ENCODE assay signal across 21 cellular contexts in the genomic region with DNA sequence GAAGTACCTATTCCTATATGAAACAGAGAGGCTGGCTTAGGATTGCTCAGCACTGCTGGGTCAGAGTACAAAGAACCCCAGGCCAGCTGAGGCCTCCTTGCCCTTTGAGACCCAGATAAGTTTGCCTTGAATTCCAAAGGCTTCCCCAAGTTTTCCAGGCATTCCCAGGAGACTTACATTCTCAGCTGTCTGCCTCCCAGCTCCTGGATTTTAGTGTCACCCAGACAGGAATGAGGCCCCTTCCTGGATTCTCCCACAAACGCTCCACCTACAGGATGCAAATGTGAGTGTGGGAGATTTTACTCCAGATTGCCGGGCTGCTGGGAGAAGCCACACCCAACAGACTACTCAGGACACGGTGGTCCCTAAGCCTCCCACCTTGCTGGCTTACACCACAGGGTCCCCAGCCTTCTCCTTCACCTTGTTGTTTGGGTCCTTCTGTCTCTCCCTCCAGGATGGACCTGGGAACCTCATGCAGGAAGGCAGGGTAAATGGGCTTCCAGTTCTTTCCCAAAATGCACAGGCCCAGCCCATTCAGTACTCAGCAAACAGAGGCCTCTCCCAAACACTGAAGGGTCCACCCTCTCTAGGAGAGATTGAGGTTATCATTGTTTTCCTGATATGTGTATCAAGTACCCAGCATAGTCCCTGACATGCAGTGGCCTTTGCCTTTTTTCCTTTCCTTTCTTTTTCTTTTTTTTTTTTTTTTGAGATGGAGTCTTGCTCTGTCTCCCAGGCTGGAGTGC. TPM values are rescaled to one million over a fixed set of nuclear protein-coding genes. Genes with fewer than 3 reads are reported as not detected.
DNase-seq lines count a peak whose midpoint lies in the region; ATAC-seq and TF ChIP-seq lines count a peak whose summit lies in the region.
"Had no signal": no experiment of that assay in that cellular context is flagged by ENCODE, and none has a peak within 500 bp of the region (broad histone marks: within the 10 kb centered on the region; RNA-seq: fewer than 3 reads in every experiment).

No MANE protein-coding gene starts in this region.

- H3K36me3 Mint-ChIP-seq in Caco-2 (ENCODE audit: insufficient read depth, unreplicated experiment) (no peaks in the 10 kb centered on the region), HFFc6 (ENCODE audit: low read depth) (no peaks in the 10 kb centered on the region)

- intact Hi-C loops in Caco-2 (cut with micrococcal nuclease; ENCODE audit: unreplicated experiment) = loop anchor here (2.0 to 10.0 kb wide), 2 partner anchors 23 to 225 kb away; a partner anchor contains a TSS
- intact Hi-C loops in esophagus squamous epithelium (cut with DNase I) = loop anchor here (10.0 kb wide), 1 partner anchor 235 kb away; a partner anchor contains a TSS

- H3K4me1 ChIP-seq in Caco-2 (peaks cover 21% of the 10 kb centered on the region), SK-N-SH (ENCODE audit: control insufficient read depth in 1 of 2, insufficient read depth in 2 of 2, low read depth in 1 of 2, low read length in 1 of 2) (peaks cover 3 to 6% of the 10 kb centered on the region in 2 experiments; a peak in 2 of 4 replicates), esophagus squamous epithelium (no peaks in the 10 kb centered on the region)
- H3K4me1 ChIP-seq: Peyer's patch, stomach had no signal

- no peak for TF ChIP-seq EP300 in SK-N-SH (IDR thresholded peaks at IDR 0.05; ENCODE audit: borderline replicate concordance in 1 of 2, low read depth in 1 of 2, low read length in 1 of 2)

- no peak overlapping the region for H3K4me3 ChIP-seq in Caco-2 (ENCODE audit: low read depth, low read length)
- no peak overlapping the region for H3K4me3 ChIP-seq in SK-N-SH (ENCODE audit: low read depth in 2 of 2, low read length in 1 of 2)
- H3K4me3 ChIP-seq in esophagus squamous epithelium = no peak overlapping the region
- H3K4me3 ChIP-seq: BLaER1, Peyer's patch, stomach had no signal

- H3K27me3 ChIP-seq in Caco-2 (replicated peaks; ENCODE audit: control insufficient read depth, insufficient read depth, low read length) = no peaks in the 10 kb centered on the region
- no peaks in the 10 kb centered on the region for H3K27me3 ChIP-seq in SK-N-SH (ENCODE audit: insufficient read depth)
- peaks cover 0 to 3% (median 0%) of the 10 kb centered on the region in 4 donors for H3K27me3 ChIP-seq in esophagus squamous epithelium
- H3K27me3 ChIP-seq: BLaER1, Peyer's patch had no signal

- H3K79me2 ChIP-seq in SK-N-SH (ENCODE audit: insufficient read depth) = no peaks in the 10 kb centered on the region

- H3K27me3 Mint-ChIP-seq in Caco-2 (ENCODE audit: insufficient read depth, unreplicated experiment) (no peaks in the 10 kb centered on the region), HFFc6 (ENCODE audit: insufficient read depth) (peaks cover 9% of the 10 kb centered on the region; the same call in 1 of the 2 replicates)

- no TSS peak for BruUV-seq in Caco-2 (replicated peaks; lab: Mats Ljungman, UMichigan)

- no peak overlapping the region for H3K27ac ChIP-seq in SK-N-SH (ENCODE audit: low read depth in 2 of 2, low read length in 1 of 2)
- no peak overlapping the region for H3K27ac ChIP-seq in esophagus squamous epithelium
- H3K27ac ChIP-seq: BLaER1, Peyer's patch, stomach had no signal

- 28% methylated on average over 3 of the region's 3 CpGs for WGBS in SK-N-SH (ENCODE audit: low lambda C conversion rate)
- WGBS in esophagus squamous epithelium, 2 donors = 41 to 45% methylated on average over 3 of the region's 3 CpGs

- ATAC-seq in HG03025 (IDR thresholded peaks at IDR 0.05; ENCODE audit: low FRiP score, unreplicated experiment) = no peak
- ATAC-seq: left lobe of liver, sciatic nerve had no signal

- CTCF ChIA-PET in Caco-2 (lab: Charles Lee) = interaction anchor here (0.5 to 1.6 kb wide), 9 partner anchors 10 to 121 kb away, joined by 3 to 7 read pairs (median 4); a partner anchor contains a TSS
- CTCF ChIA-PET in SK-N-SH (lab: Yijun Ruan, JAX) = interaction anchor here (0.6 to 12.4 kb wide), 8 partner anchors 7 to 68 kb away, joined by 3 to 391 read pairs (median 4); a partner anchor contains a TSS

- H2AFZ ChIP-seq in SK-N-SH (ENCODE audit: low read depth) = peak overlapping the region; percentile 72; the same call in 1 of the 2 replicates

- no peaks in the 10 kb centered on the region for H3K9me3 Mint-ChIP-seq in Caco-2 (ENCODE audit: unreplicated experiment)
- no peaks in the 10 kb centered on the region for H3K9me3 Mint-ChIP-seq in HFFc6
- H3K9me3 Mint-ChIP-seq: T-helper 2 cell treated with Interferon-gamma antibody and Interleukin-4, amounts not matched to agents 5 μg/mL and 100 μg/mL, for 36 hours had no signal

- no peak for TF ChIP-seq RAD21 in SK-N-SH (IDR thresholded peaks at IDR 0.05; ENCODE audit: low read length)

- H3K27ac Mint-ChIP-seq in Caco-2 (ENCODE audit: unreplicated experiment) = peak overlapping the region; percentile 45
- H3K27ac Mint-ChIP-seq in HFFc6 = no peak overlapping the region
- H3K27ac Mint-ChIP-seq: T-helper 2 cell treated with Interferon-gamma antibody and Interleukin-4, amounts not matched to agents 5 μg/mL and 100 μg/mL, for 36 hours had no signal

- H3K9me3 ChIP-seq in Caco-2 (no peaks in the 10 kb centered on the region), SK-N-SH (no peaks in the 10 kb centered on the region), esophagus squamous epithelium (no peaks in the 10 kb centered on the region)
- H3K9me3 ChIP-seq: BLaER1, Peyer's patch, stomach had no signal

- no peak for TF ChIP-seq POLR2A in esophagus squamous epithelium (IDR thresholded peaks at IDR 0.05)

- H3K4me3 Mint-ChIP-seq in Caco-2 (ENCODE audit: unreplicated experiment) (no peak overlapping the region), HFFc6 (no peak overlapping the region)
- H3K4me3 Mint-ChIP-seq: T-helper 2 cell treated with Interferon-gamma antibody and Interleukin-4, amounts not matched to agents 5 μg/mL and 100 μg/mL, for 36 hours had no signal

- DNase-seq in Caco-2 (peak; percentile 61 to 84), HFFc6 (peak; percentile 15), SK-N-SH (no peak), iPS-NIHi11 (ENCODE audit: low spot score) (peak; percentile 55), middle frontal gyrus (ENCODE audit: extremely low spot score, low spot score) (no peak), esophagus squamous epithelium (lab: John Stamatoyannopoulos, UW) (no peak), Ammon's horn (ENCODE audit: low spot score) (no peak)
- DNase-seq: activated CD4-positive, alpha-beta T cell treated with anti-CD3 and anti-CD28 coated beads, Interleukin-2, amount 50 U/mL, for 48 hours; activated effector memory CD4-positive, alpha-beta T cell treated with Interleukin-2 at 50 U/mL for 16 hours; effector CD4-positive, alpha-beta T cell; GDM1; Kasumi-1; NCI-H2081; stomach had no signal

- H3K9ac ChIP-seq in SK-N-SH = no peak overlapping the region
- H3K9ac ChIP-seq: BLaER1 had no signal

- no peaks in the 10 kb centered on the region for H4K20me1 ChIP-seq in SK-N-SH (ENCODE audit: insufficient read depth)
- H4K20me1 ChIP-seq: BLaER1 had no signal

- H3K36me3 ChIP-seq in Caco-2 (ENCODE audit: control insufficient read depth, insufficient read depth, low read length) = no peaks in the 10 kb centered on the region
- H3K36me3 ChIP-seq in SK-N-SH (replicated peaks in 1 of 2; ENCODE audit: control insufficient read depth in 1 of 2, insufficient read depth in 2 of 2, low read length in 1 of 2) = no peaks in the 10 kb centered on the region
- H3K36me3 ChIP-seq in esophagus squamous epithelium = no peaks in the 10 kb centered on the region
- H3K36me3 ChIP-seq: BLaER1, Peyer's patch, stomach had no signal

- H3F3A ChIP-seq in SK-N-SH (replicated peaks; ENCODE audit: insufficient read depth) = no peaks in the 10 kb centered on the region

- no peaks in the 10 kb centered on the region for H3K9me2 ChIP-seq in SK-N-SH

- TF ChIP-seq CTCF in Caco-2 (IDR thresholded peaks at IDR 0.05; ENCODE audit: insufficient read depth in 1 of 2, low read depth in 1 of 2, low read length in 1 of 2, severe bottlenecking in 1 of 2, unreplicated experiment in 1 of 2) (peak; percentile 32 to 34), HFFc6 (IDR thresholded peaks at IDR 0.05) (peak; percentile 43), SK-N-SH (IDR thresholded peaks at IDR 0.05) (peak; percentile 19), esophagus squamous epithelium (IDR thresholded peaks at IDR 0.05) (no peak)

- H3K4me2 ChIP-seq in SK-N-SH = no peak overlapping the region; the same call in 1 of the 2 replicates
- H3K4me2 ChIP-seq: BLaER1 had no signal

- POLR2A ChIA-PET in Caco-2 (lab: Charles Lee) = interaction anchor here (0.6 kb wide), 1 partner anchor 286 kb away, joined by 3 read pairs; no protein-coding TSS in a partner anchor
- POLR2A ChIA-PET in SK-N-SH (lab: Yijun Ruan, JAX) = no interaction called here

- H3K4me1 Mint-ChIP-seq in Caco-2 (ENCODE audit: low read depth, unreplicated experiment) (peaks cover under 1% of the 10 kb centered on the region), HFFc6 (ENCODE audit: low read depth) (peaks cover 15% of the 10 kb centered on the region)

TF ChIP-seq in SK-N-SH, 30 proteins besides CTCF, POLR2A, EP300 and RAD21 (continues in another document):
- no peak for TF ChIP-seq SIN3A (IDR thresholded peaks at IDR 0.05; ENCODE audit: borderline replicate concordance, low read depth, low read length)
- no peak for TF ChIP-seq TEAD4 (IDR thresholded peaks at IDR 0.05; ENCODE audit: borderline replicate concordance, insufficient read depth)
- TF ChIP-seq POLR2AphosphoS5 (IDR thresholded peaks at IDR 0.05; ENCODE audit: low read depth, low read length) = no peak

RNA-seq across cellular contexts. Expression of a gene that starts 10.6 kb away (rescaled TPM):
- total RNA-seq in Caco-2 (2022) = 4.6 and 6.5 TPM in 2 replicates
- not detected for total RNA-seq in HFFc6 (2021; fragmentation: NEBNext Ultra II Directional; extraction: Animal tissue kit (Norgen Biotek cat#: 25700))
- 0.18 TPM in 1 of 2 replicates, not detected in the other for polyA plus RNA-seq in SK-N-SH (2012; rRNA removed)
- not detected in 2 replicates for polyA plus RNA-seq in SK-N-SH (2012; cell fraction: cytosol; rRNA removed)
- polyA plus RNA-seq in SK-N-SH (2012; cell fraction: nucleus; rRNA removed) = 0.15 TPM in 1 of 2 replicates, not detected in the other
- total RNA-seq in esophagus squamous epithelium = 1 to 10 TPM in 2 of 4 donors, under 1 TPM in 2; 0.23 to 1.6 (median 1.1) TPM
- total RNA-seq: sciatic nerve, stomach had no signal
- polyA plus RNA-seq: neural cell had no signal

RNA-seq across cellular contexts. Expression of a gene that starts 41.3 kb away (rescaled TPM):
- 2.8 and 3.9 TPM in 2 replicates for total RNA-seq in Caco-2 (2022)
- total RNA-seq in HFFc6 (2021; fragmentation: NEBNext Ultra II Directional; extraction: Animal tissue kit (Norgen Biotek cat#: 25700)) = under 1 TPM; 0.48 to 0.99 (median 0.70) TPM
- polyA plus RNA-seq in SK-N-SH (2012; rRNA removed) = 1.5 TPM in 2 replicates
- polyA plus RNA-seq in SK-N-SH (2012; cell fraction: cytosol; rRNA removed) = 1.1 and 1.7 TPM in 2 replicates
- 1.0 and 1.2 TPM in 2 replicates for polyA plus RNA-seq in SK-N-SH (2012; cell fraction: nucleus; rRNA removed)
- not detected for total RNA-seq in esophagus squamous epithelium
- total RNA-seq: Peyer's patch, sciatic nerve, stomach had no signal
- polyA plus RNA-seq: neural cell had no signal

RNA-seq across cellular contexts. Expression of a gene that starts 41.5 kb away (rescaled TPM):
- 340 and 380 TPM in 2 replicates for total RNA-seq in Caco-2 (2022)
- 100 to 1,000 TPM; 306 to 382 (median 317) TPM for total RNA-seq in HFFc6 (2021; fragmentation: NEBNext Ultra II Directional; extraction: Animal tissue kit (Norgen Biotek cat#: 25700))
- 295 and 359 TPM in 2 replicates for polyA plus RNA-seq in SK-N-SH (2012; rRNA removed)
- polyA plus RNA-seq in SK-N-SH (2012; cell fraction: cytosol; rRNA removed) = 291 and 349 TPM in 2 replicates
- polyA plus RNA-seq in SK-N-SH (2012; cell fraction: nucleus; rRNA removed) = 201 and 250 TPM in 2 replicates
- total RNA-seq in esophagus squamous epithelium = 100 to 1,000 TPM; 149 to 258 (median 226) TPM

Comparison
In these comparisons a context has a peak if more than half of its experiments do, and no peak if none do; other contexts are left out.
1. DNase-seq: peak in Caco-2 (2 of 2), HFFc6 (single experiment) and iPS-NIHi11 (single experiment); none in SK-N-SH (single experiment), middle frontal gyrus (single experiment), esophagus squamous epithelium (single experiment) and Ammon's horn (single experiment).
2. CTCF ChIP-seq: peak in Caco-2 (2 of 2), HFFc6 (single experiment) and SK-N-SH (single experiment); none in esophagus squamous epithelium (0 of 6).